Comparison of ENCODE assay signal across 1 cellular context in genomic region chr9:112861638-112862555, GRCh38.
TF ChIP-seq lines count a peak whose summit lies in the region.

No MANE protein-coding gene starts in this region.

TF ChIP-seq in WTC11, 78 proteins besides CTCF, POLR2A, EP300 and RAD21 (continued from another document):
- TF ChIP-seq, protein P1, sequence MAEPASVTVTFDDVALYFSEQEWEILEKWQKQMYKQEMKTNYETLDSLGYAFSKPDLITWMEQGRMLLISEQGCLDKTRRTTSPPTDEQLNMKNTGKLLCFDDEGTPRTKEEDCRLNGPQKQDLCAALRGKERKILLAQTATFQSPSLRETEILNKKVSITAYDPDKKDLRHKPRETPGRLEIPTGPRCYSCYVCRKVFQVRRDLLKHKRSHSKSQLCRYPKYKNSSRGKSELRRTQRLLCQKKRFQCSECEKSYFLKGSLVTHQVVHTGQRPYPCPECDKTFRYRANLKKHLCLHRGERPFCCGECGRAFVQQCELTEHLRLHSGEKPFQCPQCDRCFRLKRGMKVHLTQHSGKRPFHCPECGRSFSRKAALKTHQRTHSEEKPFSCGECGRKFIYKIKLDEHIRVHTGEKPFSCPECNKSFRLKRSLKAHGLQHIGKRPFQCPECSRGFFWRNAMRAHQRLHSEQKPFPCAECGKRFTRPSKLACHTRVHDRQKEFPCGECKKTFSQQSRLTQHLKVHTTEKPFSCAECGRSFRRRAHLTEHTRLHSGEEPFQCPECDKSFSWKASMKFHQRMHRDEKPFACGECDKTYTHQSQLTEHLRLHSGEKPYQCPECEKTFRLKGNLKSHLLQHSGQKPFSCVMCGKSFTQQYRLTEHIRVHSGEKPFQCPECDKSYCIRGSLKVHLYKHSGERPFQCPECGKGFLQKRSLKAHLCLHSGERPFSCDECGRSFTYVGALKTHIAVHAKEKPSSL (CRISPR knock-in tag; conservative IDR thresholded peaks at IDR 0.05), result no peak
- TF ChIP-seq, protein P2, sequence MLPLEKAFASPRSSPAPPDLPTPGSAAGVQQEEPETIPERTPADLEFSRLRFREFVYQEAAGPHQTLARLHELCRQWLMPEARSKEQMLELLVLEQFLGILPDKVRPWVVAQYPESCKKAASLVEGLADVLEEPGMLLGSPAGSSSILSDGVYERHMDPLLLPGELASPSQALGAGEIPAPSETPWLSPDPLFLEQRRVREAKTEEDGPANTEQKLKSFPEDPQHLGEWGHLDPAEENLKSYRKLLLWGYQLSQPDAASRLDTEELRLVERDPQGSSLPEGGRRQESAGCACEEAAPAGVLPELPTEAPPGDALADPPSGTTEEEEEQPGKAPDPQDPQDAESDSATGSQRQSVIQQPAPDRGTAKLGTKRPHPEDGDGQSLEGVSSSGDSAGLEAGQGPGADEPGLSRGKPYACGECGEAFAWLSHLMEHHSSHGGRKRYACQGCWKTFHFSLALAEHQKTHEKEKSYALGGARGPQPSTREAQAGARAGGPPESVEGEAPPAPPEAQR (CRISPR knock-in tag; IDR thresholded peaks at IDR 0.05), result no peak
- TF ChIP-seq ATF6 (CRISPR knock-in tag; IDR thresholded peaks at IDR 0.05) (no peak), ZNF671 (CRISPR knock-in tag; IDR thresholded peaks at IDR 0.05) (no peak), HMGXB4 (CRISPR knock-in tag; IDR thresholded peaks at IDR 0.05) (no peak), RORB (CRISPR knock-in tag; IDR thresholded peaks at IDR 0.05) (no peak), ESRRA (CRISPR knock-in tag; IDR thresholded peaks at IDR 0.05; ENCODE audit: borderline replicate concordance) (no peak)
- TF ChIP-seq, protein P3, sequence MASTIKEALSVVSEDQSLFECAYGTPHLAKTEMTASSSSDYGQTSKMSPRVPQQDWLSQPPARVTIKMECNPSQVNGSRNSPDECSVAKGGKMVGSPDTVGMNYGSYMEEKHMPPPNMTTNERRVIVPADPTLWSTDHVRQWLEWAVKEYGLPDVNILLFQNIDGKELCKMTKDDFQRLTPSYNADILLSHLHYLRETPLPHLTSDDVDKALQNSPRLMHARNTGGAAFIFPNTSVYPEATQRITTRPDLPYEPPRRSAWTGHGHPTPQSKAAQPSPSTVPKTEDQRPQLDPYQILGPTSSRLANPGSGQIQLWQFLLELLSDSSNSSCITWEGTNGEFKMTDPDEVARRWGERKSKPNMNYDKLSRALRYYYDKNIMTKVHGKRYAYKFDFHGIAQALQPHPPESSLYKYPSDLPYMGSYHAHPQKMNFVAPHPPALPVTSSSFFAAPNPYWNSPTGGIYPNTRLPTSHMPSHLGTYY (CRISPR knock-in tag; IDR thresholded peaks at IDR 0.05), result no peak
- TF ChIP-seq, protein P4, sequence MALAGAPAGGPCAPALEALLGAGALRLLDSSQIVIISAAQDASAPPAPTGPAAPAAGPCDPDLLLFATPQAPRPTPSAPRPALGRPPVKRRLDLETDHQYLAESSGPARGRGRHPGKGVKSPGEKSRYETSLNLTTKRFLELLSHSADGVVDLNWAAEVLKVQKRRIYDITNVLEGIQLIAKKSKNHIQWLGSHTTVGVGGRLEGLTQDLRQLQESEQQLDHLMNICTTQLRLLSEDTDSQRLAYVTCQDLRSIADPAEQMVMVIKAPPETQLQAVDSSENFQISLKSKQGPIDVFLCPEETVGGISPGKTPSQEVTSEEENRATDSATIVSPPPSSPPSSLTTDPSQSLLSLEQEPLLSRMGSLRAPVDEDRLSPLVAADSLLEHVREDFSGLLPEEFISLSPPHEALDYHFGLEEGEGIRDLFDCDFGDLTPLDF (CRISPR knock-in tag; IDR thresholded peaks at IDR 0.05), result no peak
TF ChIP-seq in WTC11: peak in this region for 0.
